In genomic region chr15:25244731-25245585, GRCh38 we compare ENCODE assay signal across 18 cellular contexts.
DNase-seq lines count a peak whose midpoint lies in the region; ATAC-seq and TF ChIP-seq lines count a peak whose summit lies in the region.
"Had no signal": no experiment of that assay in that cellular context is flagged by ENCODE, and none has a peak within 500 bp of the region (broad histone marks: within the 10 kb centered on the region; RNA-seq: fewer than 3 reads in every experiment).

No MANE protein-coding gene starts in this region.

- TF ChIP-seq POLR2A in adrenal gland (IDR thresholded peaks at IDR 0.05) = no peak
- no peak for TF ChIP-seq POLR2A in spleen (IDR thresholded peaks at IDR 0.05)

- H3K9me3 ChIP-seq in adrenal gland (replicated peaks in 1 of 3) (no peaks in the 10 kb centered on the region), left lung (peaks cover 0 to 96% of the 10 kb centered on the region in 2 donors), spleen (peaks cover 0 to 100% (median 82%) of the 10 kb centered on the region in 8 donors)

- no peaks in the 10 kb centered on the region for H3K27me3 ChIP-seq in adrenal gland
- H3K27me3 ChIP-seq in left lung = no peaks in the 10 kb centered on the region
- H3K27me3 ChIP-seq in spleen (replicated peaks in 1 of 7) = no peaks in the 10 kb centered on the region
- H3K27me3 ChIP-seq: ascending aorta, neutrophil had no signal

- peak; percentile 9 for DNase-seq in activated CD4-positive, CD25-positive, alpha-beta regulatory T cell treated with anti-CD3 and anti-CD28 coated beads, Interleukin-2, amount 50 U/mL, for 72 hours
- no peak for DNase-seq in activated CD4-positive, CD25-positive, alpha-beta regulatory T cell (lab: John Stamatoyannopoulos, UW)
- DNase-seq in adrenal gland (peak in 5 of 7 donors; percentile 5 to 30 (median 9)), left lung (peak; percentile 16 to 53), spleen (peak; percentile 56), NCI-H2107 (lab: John Stamatoyannopoulos, UW) (no peak), epidermal melanocyte (ENCODE audit: insufficient read length, low spot score) (no peak), DMS53 treated with DMSO at 0.1 percent for 48 hours (lab: John Stamatoyannopoulos, UW; ENCODE audit: unreplicated experiment) (no peak)
- DNase-seq: activated gamma-delta T cell treated with Interleukin-2 at 50 U/mL for 16 hours; HCEC 1CT; kidney glomerular epithelial cell; NCI-H2029; NCI-H524 treated with DMSO at 0.1 percent for 48 hours; stimulated activated CD4-positive, alpha-beta T cell treated with anti-CD3 and anti-CD28 coated beads, Interleukin-4, amount 100 ng/mL, for 1 hour had no signal

- TF ChIP-seq CTCF in adrenal gland (IDR thresholded peaks at IDR 0.05) = no peak
- TF ChIP-seq CTCF in left lung (IDR thresholded peaks at IDR 0.05) = no peak
- no peak for TF ChIP-seq CTCF in spleen (IDR thresholded peaks at IDR 0.05 in 8 of 11, conservative IDR thresholded peaks at IDR 0.05 in 3 of 11)

- H3K4me1 ChIP-seq in adrenal gland (replicated peaks in 1 of 2) = no peaks in the 10 kb centered on the region
- H3K4me1 ChIP-seq in left lung = no peaks in the 10 kb centered on the region
- H3K4me1 ChIP-seq in spleen = no peaks in the 10 kb centered on the region
- H3K4me1 ChIP-seq: ascending aorta had no signal

- WGBS in adrenal gland, 4 donors = 84 to 87% (median 86%) methylated on average over 10 to 15 of the region's 15 CpGs
- WGBS in spleen, 5 donors = 80 to 87% (median 81%) methylated on average over 11 to 15 of the region's 15 CpGs

- no peak overlapping the region for H3K27ac ChIP-seq in adrenal gland
- H3K27ac ChIP-seq in left lung = no peak overlapping the region
- no peak overlapping the region for H3K27ac ChIP-seq in spleen
- H3K27ac ChIP-seq: 22Rv1, ascending aorta, HL-60, neutrophil had no signal

- no peaks in the 10 kb centered on the region for H3K36me3 ChIP-seq in adrenal gland (replicated peaks in 1 of 2)
- no peaks in the 10 kb centered on the region for H3K36me3 ChIP-seq in left lung
- H3K36me3 ChIP-seq in spleen = no peaks in the 10 kb centered on the region
- H3K36me3 ChIP-seq: ascending aorta, neutrophil had no signal

- intact Hi-C loops in adrenal gland (cut with DNase I) (no loop called here), left lung (cut with DNase I) (loop anchor here in 1 of 2 donors (10.0 kb wide), 1 partner anchor 60 kb away; no protein-coding TSS in a partner anchor), spleen (cut with DNase I; ENCODE audit: low total_unique reads) (no loop called here)

- no peak for ATAC-seq in left lung

- H3K4me3 ChIP-seq in adrenal gland (no peak overlapping the region), left lung (no peak overlapping the region), spleen (no peak overlapping the region)
- H3K4me3 ChIP-seq: ascending aorta had no signal

Comparison
In these comparisons a context has a peak if more than half of its experiments do, and no peak if none do; other contexts are left out.
1. DNase-seq: peak in activated CD4-positive, CD25-positive, alpha-beta regulatory T cell treated with anti-CD3 and anti-CD28 coated beads, Interleukin-2, amount 50 U/mL, for 72 hours (single experiment), adrenal gland (5 of 7), left lung (2 of 2) and spleen (single experiment); none in activated CD4-positive, CD25-positive, alpha-beta regulatory T cell (0 of 4), NCI-H2107 (single experiment), epidermal melanocyte (single experiment) and DMS53 treated with DMSO at 0.1 percent for 48 hours (single experiment).